15 cellular contexts compared by ENCODE assay signal in genomic region chr11:71418643-71419042, GRCh38. TPM values are rescaled to one million over a fixed set of nuclear protein-coding genes. Genes with fewer than 3 reads are reported as not detected.
DNase-seq lines count a peak whose midpoint lies in the region; ATAC-seq, FAIRE-seq and TF ChIP-seq lines count a peak whose summit lies in the region.
"Had no signal": no experiment of that assay in that cellular context is flagged by ENCODE, and none has a peak within 500 bp of the region (broad histone marks: within the 10 kb centered on the region; RNA-seq: fewer than 3 reads in every experiment).

No MANE protein-coding gene starts in this region.

- no peak overlapping the region for H3K9ac ChIP-seq in kidney (ENCODE audit: low read length in 2 of 2)

- H3K9me3 ChIP-seq in SJCRH30 (replicated peaks) (no peaks in the 10 kb centered on the region), transverse colon (no peaks in the 10 kb centered on the region), kidney (ENCODE audit: control insufficient read depth in 1 of 2, low read length in 2 of 2) (no peaks in the 10 kb centered on the region)
- H3K9me3 ChIP-seq: ascending aorta had no signal

- H3K9me3 Mint-ChIP-seq in activated T-helper 2 cell treated with anti-CD3 and anti-CD28 coated beads, Interferon-gamma antibody, Interleukin-2, Interleukin-4, amounts not matched to agents 10 μg/mL and 5 μg/mL and 100 μg/mL, durations not matched to agents 14 hours and 24 hours and 36 hours: no peaks in the 10 kb centered on the region
- H3K9me3 Mint-ChIP-seq: activated CD4-positive, alpha-beta memory T cell treated with anti-CD3 and anti-CD28 coated beads, Interleukin-2, amount 10 ng/mL, durations not matched to agents 7 days and 5 days; nephron progenitor cell had no signal

- no peak for FAIRE-seq in kidney (lab: Jason Lieb, UNC)
- FAIRE-seq: endothelial cell of umbilical vein had no signal

- 48 to 86% methylated on average over 1 to 8 of the region's 8 CpGs for WGBS in transverse colon (ENCODE audit: low coverage in 1 of 2), 2 donors

- no peaks in the 10 kb centered on the region for H3K4me1 Mint-ChIP-seq in activated T-helper 2 cell treated with anti-CD3 and anti-CD28 coated beads, Interferon-gamma antibody, Interleukin-2, Interleukin-4, amounts not matched to agents 10 μg/mL and 5 μg/mL and 100 μg/mL, durations not matched to agents 14 hours and 24 hours and 36 hours (ENCODE audit: low read depth)
- H3K4me1 Mint-ChIP-seq: activated CD4-positive, alpha-beta memory T cell treated with anti-CD3 and anti-CD28 coated beads, Interleukin-2, amount 10 ng/mL, durations not matched to agents 7 days and 5 days; nephron progenitor cell had no signal

- TF ChIP-seq CTCF in transverse colon (IDR thresholded peaks at IDR 0.05) (no peak), kidney (IDR thresholded peaks at IDR 0.05; ENCODE audit: borderline replicate concordance, extremely low read depth, insufficient read depth) (no peak)

- intact Hi-C loops in transverse colon (cut with DNase I; ENCODE audit: low total_unique reads): no loop called here
- intact Hi-C loops in activated T-helper 2 cell treated with anti-CD3 and anti-CD28 coated beads, Interferon-gamma antibody, Interleukin-2, Interleukin-4, amounts not matched to agents 10 μg/mL and 5 μg/mL and 100 μg/mL, durations not matched to agents 14 hours and 24 hours and 36 hours (cut with micrococcal nuclease): no loop called here
- intact Hi-C loops in kidney (cut with DNase I): no loop called here

- H3K27ac Mint-ChIP-seq in activated T-helper 2 cell treated with anti-CD3 and anti-CD28 coated beads, Interferon-gamma antibody, Interleukin-2, Interleukin-4, amounts not matched to agents 10 μg/mL and 5 μg/mL and 100 μg/mL, durations not matched to agents 14 hours and 24 hours and 36 hours: no peak overlapping the region
- H3K27ac Mint-ChIP-seq: activated CD4-positive, alpha-beta memory T cell treated with anti-CD3 and anti-CD28 coated beads, Interleukin-2, amount 10 ng/mL, durations not matched to agents 7 days and 5 days; nephron progenitor cell had no signal

- H3K27me3 Mint-ChIP-seq in activated T-helper 2 cell treated with anti-CD3 and anti-CD28 coated beads, Interferon-gamma antibody, Interleukin-2, Interleukin-4, amounts not matched to agents 10 μg/mL and 5 μg/mL and 100 μg/mL, durations not matched to agents 14 hours and 24 hours and 36 hours (ENCODE audit: low read depth): no peaks in the 10 kb centered on the region

- no peak overlapping the region for H3K4me3 Mint-ChIP-seq in activated T-helper 2 cell treated with anti-CD3 and anti-CD28 coated beads, Interferon-gamma antibody, Interleukin-2, Interleukin-4, amounts not matched to agents 10 μg/mL and 5 μg/mL and 100 μg/mL, durations not matched to agents 14 hours and 24 hours and 36 hours (ENCODE audit: low read depth)
- H3K4me3 Mint-ChIP-seq: activated CD4-positive, alpha-beta memory T cell treated with anti-CD3 and anti-CD28 coated beads, Interleukin-2, amount 10 ng/mL, durations not matched to agents 7 days and 5 days; nephron progenitor cell had no signal

- no peak overlapping the region for H3K4me3 ChIP-seq in SJCRH30
- H3K4me3 ChIP-seq in transverse colon: no peak overlapping the region
- no peak overlapping the region for H3K4me3 ChIP-seq in kidney (ENCODE audit: low read length in 2 of 2)
- H3K4me3 ChIP-seq: ascending aorta had no signal

- H3K36me3 Mint-ChIP-seq in activated T-helper 2 cell treated with anti-CD3 and anti-CD28 coated beads, Interferon-gamma antibody, Interleukin-2, Interleukin-4, amounts not matched to agents 10 μg/mL and 5 μg/mL and 100 μg/mL, durations not matched to agents 14 hours and 24 hours and 36 hours (ENCODE audit: low read depth): no peaks in the 10 kb centered on the region

- no peak for TF ChIP-seq POLR2A in transverse colon (IDR thresholded peaks at IDR 0.05)

- in situ Hi-C loops in transverse colon (cut with MboI; ENCODE audit: low pct_ligation_motif_present in 1 of 4, low pct_unique_long_range_greater_than_20kb in 1 of 4, low sequenced_read_pairs in 3 of 4): loop anchor here in 3 of 4 donors (25.0 kb wide), 1 partner anchor 606 kb away; no protein-coding TSS in a partner anchor

- peak; percentile 88 for ATAC-seq in HG02798 (IDR thresholded peaks at IDR 0.05; ENCODE audit: poor library complexity, unreplicated experiment)

- H3K4me1 ChIP-seq in SJCRH30 (peaks cover 4% of the 10 kb centered on the region; the same call in 1 of the 2 replicates), transverse colon (no peaks in the 10 kb centered on the region), kidney (ENCODE audit: control insufficient read depth in 1 of 2, insufficient read depth in 1 of 2, low read depth in 1 of 2, low read length in 2 of 2) (no peaks in the 10 kb centered on the region)
- H3K4me1 ChIP-seq: ascending aorta had no signal

- H3K27ac ChIP-seq in SJCRH30 (no peak overlapping the region), transverse colon (no peak overlapping the region), kidney (ENCODE audit: low read depth in 2 of 2, low read length in 2 of 2) (no peak overlapping the region)
- H3K27ac ChIP-seq: ascending aorta, C4-2B had no signal

- no peak for TF ChIP-seq EP300 in transverse colon (IDR thresholded peaks at IDR 0.05; ENCODE audit: low read depth)

- no peaks in the 10 kb centered on the region for H3K36me3 ChIP-seq in SJCRH30
- H3K36me3 ChIP-seq in transverse colon: no peaks in the 10 kb centered on the region
- no peaks in the 10 kb centered on the region for H3K36me3 ChIP-seq in kidney (ENCODE audit: control insufficient read depth in 1 of 2, insufficient read depth in 2 of 2, low read length in 2 of 2)
- H3K36me3 ChIP-seq: ascending aorta had no signal

- no peaks in the 10 kb centered on the region for H3K27me3 ChIP-seq in SJCRH30
- H3K27me3 ChIP-seq in transverse colon: no peaks in the 10 kb centered on the region
- H3K27me3 ChIP-seq: ascending aorta had no signal

- peak; percentile 12 for DNase-seq in stimulated activated CD4-positive, alpha-beta T cell treated with anti-CD3 and anti-CD28 coated beads, Interleukin-4, amount 100 ng/mL, for 24 hours
- no peak for DNase-seq in stimulated activated CD4-positive, alpha-beta T cell treated with anti-CD3 and anti-CD28 coated beads, Interleukin-4, amount 100 ng/mL, for 1 hour
- DNase-seq in SJCRH30 (peak; percentile 58 to 73), transverse colon (peak; percentile 15), kidney (no peak), A172 (ENCODE audit: low spot score) (no peak)
- no peak for DNase-seq in activated T-helper 2 cell treated with anti-CD3 and anti-CD28 coated beads, Interferon-gamma antibody, Interleukin-2, Interleukin-4, amounts not matched to agents 10 μg/mL and 5 μg/mL and 100 μg/mL, durations not matched to agents 14 hours and 24 hours and 36 hours (ENCODE audit: low spot score)
- DNase-seq: activated CD4-positive, alpha-beta memory T cell treated with anti-CD3 and anti-CD28 coated beads, Interleukin-2, amount 10 ng/mL, durations not matched to agents 7 days and 5 days; KBM-7; NCI-H510A; nephron progenitor cell had no signal

RNA-seq across cellular contexts. Expression of gene DHCR7, which starts 29.6 kb away (rescaled TPM):
- 40.1 and 42.8 TPM in 2 replicates for total RNA-seq in SJCRH30 (2014; rRNA removed; shearing (Covaris generic))
- 10 to 100 TPM in 3 of 4 donors, 1 to 10 TPM in 1; 5.6 to 76.7 (median 31.5) TPM for total RNA-seq in transverse colon
- total RNA-seq in activated T-helper 2 cell treated with anti-CD3 and anti-CD28 coated beads, Interferon-gamma antibody, Interleukin-2, Interleukin-4, amounts not matched to agents 10 μg/mL and 5 μg/mL and 100 μg/mL, durations not matched to agents 14 hours and 24 hours and 36 hours: 129 and 136 TPM in 2 replicates
- 17.8 TPM for total RNA-seq in kidney
- polyA plus RNA-seq in kidney (ENCODE audit: insufficient read depth, low read depth, low replicate concordance): 35.2 TPM
- 43.5 and 82.8 TPM in 2 replicates for total RNA-seq in A172 (2014; rRNA removed; shearing (Covaris generic))

RNA-seq across cellular contexts. Expression of gene NADSYN1, which starts 34.4 kb away (rescaled TPM):
- 17.8 and 18.0 TPM in 2 replicates for total RNA-seq in SJCRH30 (2014; rRNA removed; shearing (Covaris generic))
- total RNA-seq in transverse colon (100 to 1,000 TPM; 144 to 271 (median 195) TPM), kidney (72.9 TPM)
- total RNA-seq in activated T-helper 2 cell treated with anti-CD3 and anti-CD28 coated beads, Interferon-gamma antibody, Interleukin-2, Interleukin-4, amounts not matched to agents 10 μg/mL and 5 μg/mL and 100 μg/mL, durations not matched to agents 14 hours and 24 hours and 36 hours: 114 and 117 TPM in 2 replicates
- polyA plus RNA-seq in kidney (ENCODE audit: insufficient read depth, low read depth, low replicate concordance): 34.9 TPM
- 45.1 and 47.3 TPM in 2 replicates for total RNA-seq in A172 (2014; rRNA removed; shearing (Covaris generic))

Comparison
In these comparisons a context has a peak if more than half of its experiments do, and no peak if none do; other contexts are left out.
1. DNase-seq: peak in stimulated activated CD4-positive, alpha-beta T cell treated with anti-CD3 and anti-CD28 coated beads, Interleukin-4, amount 100 ng/mL, for 24 hours (single experiment), SJCRH30 (2 of 2) and transverse colon (single experiment); none in stimulated activated CD4-positive, alpha-beta T cell treated with anti-CD3 and anti-CD28 coated beads, Interleukin-4, amount 100 ng/mL, for 1 hour (single experiment), activated T-helper 2 cell treated with anti-CD3 and anti-CD28 coated beads, Interferon-gamma antibody, Interleukin-2, Interleukin-4, amounts not matched to agents 10 μg/mL and 5 μg/mL and 100 μg/mL, durations not matched to agents 14 hours and 24 hours and 36 hours (single experiment), kidney (single experiment) and A172 (single experiment).